In genomic region chr5:150600951-150601773, GRCh38 we compare ENCODE assay signal across 12 cellular contexts. TPM values are rescaled to one million over a fixed set of nuclear protein-coding genes. Genes with fewer than 3 reads are reported as not detected.
A peak's percentile ranks its signal among the peaks of the same experiment; 100 is the strongest.
DNase-seq lines count a peak whose midpoint lies in the region; ATAC-seq and TF ChIP-seq lines count a peak whose summit lies in the region.
"Had no signal": no experiment of that assay in that cellular context is flagged by ENCODE, and none has a peak within 500 bp of the region (broad histone marks: within the 10 kb centered on the region; RNA-seq: fewer than 3 reads in every experiment).

No MANE protein-coding gene starts in this region.

- BruUV-seq in A673 (replicated peaks; lab: Mats Ljungman, UMichigan) = no TSS peak

- DNase-seq in A673 (ENCODE audit: low spot score) (peak; percentile 52), SJCRH30 (no peak), foreskin melanocyte (peak; percentile 67), psoas muscle (no peak), RKO (ENCODE audit: low spot score) (no peak), CD1c-positive myeloid dendritic cell (ENCODE audit: extremely low spot score) (no peak), GDM1 (lab: John Stamatoyannopoulos, UW) (no peak)
- DNase-seq: activated naive CD4-positive, alpha-beta T cell; DMS79 treated with DMSO at 0.1 percent for 48 hours; PC-9; T1000 had no signal

- intact Hi-C loops in A673 (cut with micrococcal nuclease; ENCODE audit: unreplicated experiment) (no loop called here), psoas muscle (cut with DNase I) (no loop called here)

- TF ChIP-seq CTCF in A673 (conservative IDR thresholded peaks at IDR 0.05; ENCODE audit: low read depth, low read length) = no peak
- no peak for TF ChIP-seq CTCF in psoas muscle (IDR thresholded peaks at IDR 0.05)

- H3K27me3 ChIP-seq in A673 (replicated peaks; ENCODE audit: insufficient read depth, low read depth, low read length, poor library complexity) (no peaks in the 10 kb centered on the region), SJCRH30 (no peaks in the 10 kb centered on the region), psoas muscle (ENCODE audit: insufficient read depth in 3 of 3, low read length in 2 of 3) (no peaks in the 10 kb centered on the region)

- 30 to 56% (median 33%) methylated on average over 26 to 28 of the region's 28 CpGs for WGBS in psoas muscle, 3 donors

- CTCF ChIA-PET in A673 (lab: Charles Lee) = no interaction called here

- H3K4me3 ChIP-seq in A673 (ENCODE audit: low read depth, low read length, poor library complexity, severe bottlenecking) (no peak overlapping the region), SJCRH30 (peak overlapping the region; percentile 35), psoas muscle (peak overlapping the region; percentile 55)
- H3K4me3 ChIP-seq: PC-9 had no signal

- POLR2A ChIA-PET in A673 (lab: Charles Lee; ENCODE audit: low non-redundant PET) = no interaction called here

- peak; percentile 73 to 86 (median 80) for ATAC-seq in psoas muscle
- ATAC-seq in GM21390 (IDR thresholded peaks at IDR 0.05; ENCODE audit: unreplicated experiment) = no peak

- H3K4me1 ChIP-seq in A673 (ENCODE audit: insufficient read depth, low read length, poor library complexity, severe bottlenecking) (peaks cover 35% of the 10 kb centered on the region), SJCRH30 (peaks cover 36% of the 10 kb centered on the region), psoas muscle (peaks cover 25% of the 10 kb centered on the region)

- H3K27ac ChIP-seq in A673 (ENCODE audit: low read depth, low read length, poor library complexity, severe bottlenecking) = no peak overlapping the region
- no peak overlapping the region for H3K27ac ChIP-seq in SJCRH30
- peak overlapping the region; percentile 87 for H3K27ac ChIP-seq in psoas muscle
- H3K27ac ChIP-seq: PC-9 had no signal

- H3K36me3 ChIP-seq in A673 (ENCODE audit: insufficient read depth, low read length, poor library complexity, severe bottlenecking) = no peaks in the 10 kb centered on the region
- no peaks in the 10 kb centered on the region for H3K36me3 ChIP-seq in SJCRH30
- H3K36me3 ChIP-seq in psoas muscle (ENCODE audit: insufficient read depth in 1 of 2, low read depth in 1 of 2) = no peaks in the 10 kb centered on the region

- no peaks in the 10 kb centered on the region for H3K9me3 ChIP-seq in A673 (ENCODE audit: low read depth, low read length, poor library complexity, severe bottlenecking)
- no peaks in the 10 kb centered on the region for H3K9me3 ChIP-seq in SJCRH30 (replicated peaks)
- no peaks in the 10 kb centered on the region for H3K9me3 ChIP-seq in psoas muscle

RNA-seq across cellular contexts. Expression of gene SYNPO, which starts 39.3 kb away (rescaled TPM):
- total RNA-seq in A673 (2021) = 7.6 and 10.0 TPM in 2 replicates
- 2.3 and 3.2 TPM in 2 replicates for total RNA-seq in SJCRH30 (2014; rRNA removed; shearing (Covaris generic))
- 100 to 1,000 TPM; 447 to 745 (median 673) TPM for total RNA-seq in psoas muscle
- polyA plus RNA-seq in psoas muscle = 100 to 1,000 TPM; 136 to 855 (median 503) TPM

RNA-seq across cellular contexts. Expression of gene MYOZ3, which starts 59.9 kb away (rescaled TPM):
- total RNA-seq in A673 (2021) (2.4 and 2.7 TPM in 2 replicates), psoas muscle (100 to 1,000 TPM in 1 of 4 donors, 10 to 100 TPM in 3; 29.7 to 110 (median 31.7) TPM)
- 0.02 TPM in 1 of 2 replicates, not detected in the other for total RNA-seq in SJCRH30 (2014; rRNA removed; shearing (Covaris generic))
- 10 to 100 TPM in 2 of 3 donors, 1 to 10 TPM in 1; 3.0 to 14.5 (median 14.5) TPM for polyA plus RNA-seq in psoas muscle
- total RNA-seq: PC-9 had no signal

Comparison
In these comparisons a context has a peak if more than half of its experiments do, and no peak if none do; other contexts are left out.
1. DNase-seq: peak in A673 (single experiment) and foreskin melanocyte (single experiment); none in SJCRH30 (0 of 2), psoas muscle (0 of 2), RKO (single experiment), CD1c-positive myeloid dendritic cell (single experiment) and GDM1 (single experiment).
2. RNA of gene SYNPO, which starts 39.3 kb away (total RNA-seq): 447 to 745 TPM in psoas muscle; 7.6 to 10.0 TPM in A673 and 2.3 to 3.2 TPM in SJCRH30; every median in the first group is over 10 times any median in the second.